13 cellular contexts compared by ENCODE assay signal in genomic region chr14:32405856-32406255, GRCh38.
DNase-seq lines count a peak whose midpoint lies in the region; ATAC-seq and TF ChIP-seq lines count a peak whose summit lies in the region.
"Had no signal": no experiment of that assay in that cellular context is flagged by ENCODE, and none has a peak within 500 bp of the region (broad histone marks: within the 10 kb centered on the region; RNA-seq: fewer than 3 reads in every experiment).

No MANE protein-coding gene starts in this region.

- CTCF ChIA-PET in WTC11 (lab: Charles Lee) = interaction anchor here (1.1 kb wide), 1 partner anchor 147 kb away, joined by 3 read pairs; no protein-coding TSS in a partner anchor

- H3K36me3 Mint-ChIP-seq in WTC11 (no peaks in the 10 kb centered on the region), glutamatergic neuron (ENCODE audit: unreplicated experiment) (no peaks in the 10 kb centered on the region)
- no peaks in the 10 kb centered on the region for H3K36me3 Mint-ChIP-seq in natural killer cell treated with Interleukin-12 subunit alpha and Interleukin-12 subunit beta and Interleukin-15 and Interleukin-18, amount 100 ng/mL, for 72 hours

- H3K4me1 Mint-ChIP-seq in WTC11 (peaks cover 9% of the 10 kb centered on the region), glutamatergic neuron (ENCODE audit: low read depth, unreplicated experiment) (peaks cover 35% of the 10 kb centered on the region)
- H3K4me1 Mint-ChIP-seq in natural killer cell treated with Interleukin-12 subunit alpha and Interleukin-12 subunit beta and Interleukin-15 and Interleukin-18, amount 100 ng/mL, for 72 hours (ENCODE audit: low read depth in 2 of 2) = no peaks in the 10 kb centered on the region

- peak; percentile 61 for ATAC-seq in WTC11
- ATAC-seq in mucosa of descending colon = no peak
- ATAC-seq in natural killer cell treated with Interleukin-12 subunit alpha and Interleukin-12 subunit beta and Interleukin-15 and Interleukin-18, amount 100 ng/mL, for 72 hours = no peak

- DNase-seq in BE2C (no peak), WTC11 (ENCODE audit: low spot score) (no peak), glutamatergic neuron (no peak), iPS-NIHi7 (ENCODE audit: extremely low spot score) (no peak), mucosa of descending colon (no peak)
- no peak for DNase-seq in natural killer cell treated with Interleukin-12 subunit alpha and Interleukin-12 subunit beta and Interleukin-15 and Interleukin-18, amount 100 ng/mL, for 72 hours (ENCODE audit: low spot score)
- DNase-seq: DMS153, NCI-H1436, NCI-H2081, NCI-H2227 treated with DMSO at 0.1 percent for 48 hours, NCI-H526 had no signal

- intact Hi-C loops in mucosa of descending colon (cut with DNase I, micrococcal nuclease) = no loop called here

- H3K27me3 ChIP-seq in BE2C = no peaks in the 10 kb centered on the region
- H3K27me3 ChIP-seq: BLaER1 had no signal

- no peaks in the 10 kb centered on the region for H3K9me3 ChIP-seq in BE2C
- H3K9me3 ChIP-seq in mucosa of descending colon = no peaks in the 10 kb centered on the region
- H3K9me3 ChIP-seq: BLaER1 had no signal

- no peak overlapping the region for H3K4me3 ChIP-seq in BE2C (ENCODE audit: low read depth, low read length)
- H3K4me3 ChIP-seq in mucosa of descending colon = no peak overlapping the region
- H3K4me3 ChIP-seq: BLaER1 had no signal

- TF ChIP-seq CTCF in BE2C (IDR thresholded peaks at IDR 0.05; ENCODE audit: low read depth, low read length) (peak; percentile 7; the same call in 1 of the 2 replicates), GM12872 (IDR thresholded peaks at IDR 0.05; ENCODE audit: insufficient read depth, low read depth, low read length) (0 out of 3 replicates have a peak, but pooled peaks have one; percentile 8), WTC11 (IDR thresholded peaks at IDR 0.05) (no peak), glutamatergic neuron (IDR thresholded peaks at IDR 0.05; ENCODE audit: partially characterized antibody, unreplicated experiment) (no peak), mucosa of descending colon (IDR thresholded peaks at IDR 0.05) (no peak)

- peaks cover 24% of the 10 kb centered on the region for H3K4me1 ChIP-seq in BE2C
- no peaks in the 10 kb centered on the region for H3K4me1 ChIP-seq in mucosa of descending colon (ENCODE audit: low read depth)
- H3K4me1 ChIP-seq: BLaER1 had no signal

- H3K4me3 Mint-ChIP-seq in WTC11 (no peak overlapping the region), glutamatergic neuron (ENCODE audit: unreplicated experiment) (peak overlapping the region; percentile 42)
- no peak overlapping the region for H3K4me3 Mint-ChIP-seq in natural killer cell treated with Interleukin-12 subunit alpha and Interleukin-12 subunit beta and Interleukin-15 and Interleukin-18, amount 100 ng/mL, for 72 hours

- H3K9me3 Mint-ChIP-seq in WTC11 = no peaks in the 10 kb centered on the region
- peaks cover 11% of the 10 kb centered on the region for H3K9me3 Mint-ChIP-seq in glutamatergic neuron (ENCODE audit: unreplicated experiment)
- H3K9me3 Mint-ChIP-seq in natural killer cell treated with Interleukin-12 subunit alpha and Interleukin-12 subunit beta and Interleukin-15 and Interleukin-18, amount 100 ng/mL, for 72 hours = no peaks in the 10 kb centered on the region

- POLR2A ChIA-PET in WTC11 (lab: Charles Lee) = no interaction called here

- H3K36me3 ChIP-seq in BE2C = no peaks in the 10 kb centered on the region
- no peaks in the 10 kb centered on the region for H3K36me3 ChIP-seq in mucosa of descending colon (ENCODE audit: low read depth)
- H3K36me3 ChIP-seq: BLaER1 had no signal

- H3K27ac Mint-ChIP-seq in WTC11 (no peak overlapping the region), glutamatergic neuron (ENCODE audit: unreplicated experiment) (no peak overlapping the region)
- no peak overlapping the region for H3K27ac Mint-ChIP-seq in natural killer cell treated with Interleukin-12 subunit alpha and Interleukin-12 subunit beta and Interleukin-15 and Interleukin-18, amount 100 ng/mL, for 72 hours

- H3K27me3 Mint-ChIP-seq in WTC11 (ENCODE audit: low read depth) (no peaks in the 10 kb centered on the region), glutamatergic neuron (ENCODE audit: unreplicated experiment) (peaks cover 6% of the 10 kb centered on the region)
- no peaks in the 10 kb centered on the region for H3K27me3 Mint-ChIP-seq in natural killer cell treated with Interleukin-12 subunit alpha and Interleukin-12 subunit beta and Interleukin-15 and Interleukin-18, amount 100 ng/mL, for 72 hours

TF ChIP-seq in WTC11, 78 proteins besides CTCF, POLR2A, EP300 and RAD21 (continues in another document):
- TF ChIP-seq ZNF138 (CRISPR knock-in tag; conservative IDR thresholded peaks at IDR 0.05) (no peak), KAT7 (CRISPR knock-in tag; IDR thresholded peaks at IDR 0.05; ENCODE audit: borderline replicate concordance) (no peak), ESRRA (CRISPR knock-in tag; IDR thresholded peaks at IDR 0.05; ENCODE audit: borderline replicate concordance) (no peak), ATF3 (CRISPR knock-in tag; conservative IDR thresholded peaks at IDR 0.05) (no peak), RELA (CRISPR knock-in tag; IDR thresholded peaks at IDR 0.05; ENCODE audit: borderline replicate concordance) (no peak), PRDM15 (CRISPR knock-in tag; IDR thresholded peaks at IDR 0.05) (no peak), OVOL2 (CRISPR knock-in tag; IDR thresholded peaks at IDR 0.05; ENCODE audit: borderline replicate concordance) (no peak), SP1 (CRISPR knock-in tag; conservative IDR thresholded peaks at IDR 0.05) (no peak), ZNF219 (CRISPR knock-in tag; IDR thresholded peaks at IDR 0.05; ENCODE audit: borderline replicate concordance) (no peak), NFYB (CRISPR knock-in tag; conservative IDR thresholded peaks at IDR 0.05; ENCODE audit: low read depth) (no peak), SOX15 (CRISPR knock-in tag; IDR thresholded peaks at IDR 0.05) (no peak), MXD4 (CRISPR knock-in tag; IDR thresholded peaks at IDR 0.05; ENCODE audit: borderline replicate concordance) (no peak), ZSCAN18 (CRISPR knock-in tag; IDR thresholded peaks at IDR 0.05) (no peak), SMAD3 (CRISPR knock-in tag; IDR thresholded peaks at IDR 0.05; ENCODE audit: borderline replicate concordance) (no peak), SMAD4 (CRISPR knock-in tag; IDR thresholded peaks at IDR 0.05) (no peak), EMX1 (CRISPR knock-in tag; IDR thresholded peaks at IDR 0.05) (no peak), ZNF396 (CRISPR knock-in tag; IDR thresholded peaks at IDR 0.05; ENCODE audit: borderline replicate concordance) (no peak), NFE2L1 (CRISPR knock-in tag; IDR thresholded peaks at IDR 0.05) (no peak)

Comparison
In these comparisons a context has a peak if more than half of its experiments do, and no peak if none do; other contexts are left out.
1. CTCF ChIP-seq: peak in BE2C (single experiment) and GM12872 (single experiment); none in WTC11 (single experiment), glutamatergic neuron (single experiment) and mucosa of descending colon (single experiment).